33 cellular contexts compared by ENCODE assay signal in genomic region chr1:24205701-24206464, GRCh38. TPM values are rescaled to one million over a fixed set of nuclear protein-coding genes. Genes with fewer than 3 reads are reported as not detected.
A peak's percentile ranks its signal among the peaks of the same experiment; 100 is the strongest.
DNase-seq lines count a peak whose midpoint lies in the region; ATAC-seq, FAIRE-seq and TF ChIP-seq lines count a peak whose summit lies in the region.
"Had no signal": no experiment of that assay in that cellular context is flagged by ENCODE, and none has a peak within 500 bp of the region (broad histone marks: within the 10 kb centered on the region; RNA-seq: fewer than 3 reads in every experiment).

No MANE protein-coding gene starts in this region.

- no peaks in the 10 kb centered on the region for H3K4me1 Mint-ChIP-seq in CD4-positive, alpha-beta T cell (ENCODE audit: low read depth)
- H3K4me1 Mint-ChIP-seq: central memory CD8-positive, alpha-beta T cell had no signal

- no peaks in the 10 kb centered on the region for H3K36me3 Mint-ChIP-seq in CD4-positive, alpha-beta T cell (ENCODE audit: low read depth)
- H3K36me3 Mint-ChIP-seq: CD4-positive, CD25-positive, alpha-beta regulatory T cell had no signal

- H3K4me3 Mint-ChIP-seq in CD4-positive, alpha-beta T cell = no peak overlapping the region
- H3K4me3 Mint-ChIP-seq: activated CD4-positive, alpha-beta memory T cell treated with anti-CD3 and anti-CD28 coated beads, Interleukin-2, amount 10 ng/mL, durations not matched to agents 7 days and 5 days; activated naive CD4-positive, alpha-beta T cell treated with anti-CD3 and anti-CD28 coated beads for 36 hours; CD4-positive, CD25-positive, alpha-beta regulatory T cell; central memory CD8-positive, alpha-beta T cell; nephron progenitor cell had no signal

- no peak for TF ChIP-seq CTCF in PC-3 (conservative IDR thresholded peaks at IDR 0.05; ENCODE audit: low read depth, low read length)
- TF ChIP-seq CTCF in smooth muscle cell (IDR thresholded peaks at IDR 0.05; ENCODE audit: borderline replicate concordance, insufficient read depth, poor library complexity, severe bottlenecking) = no peak
- no peak for TF ChIP-seq CTCF in CD4-positive, alpha-beta T cell (IDR thresholded peaks at IDR 0.05)

- no peak for ATAC-seq in PC-3
- ATAC-seq in GM19328 (IDR thresholded peaks at IDR 0.05; ENCODE audit: unreplicated experiment) = no peak
- ATAC-seq in CD4-positive, alpha-beta T cell (ENCODE audit: poor library complexity) = no peak
- ATAC-seq: A549, left cardiac atrium had no signal

- H3K79me1 ChIP-seq in neuronal stem cell (ENCODE audit: low read depth, low read length) = no peaks in the 10 kb centered on the region

- peak overlapping the region; percentile 31 for H3K18ac ChIP-seq in neuronal stem cell (ENCODE audit: low read length)

- 53 to 57% methylated on average over 14 of the region's 14 CpGs for WGBS in esophagus, 2 donors
- WGBS in neuronal stem cell (ENCODE audit: extremely low coverage in 2 of 2, insufficient read length in 2 of 2, insufficient replicate concordance in 1 of 2), 2 donors = no CpG with 5 or more reads among the region's 14 CpGs
- 85% methylated on average over 9 of the region's 14 CpGs for WGBS in smooth muscle cell (ENCODE audit: low lambda C conversion rate)

- no peaks in the 10 kb centered on the region for H3K27me3 ChIP-seq in PC-3 (ENCODE audit: low read length)
- H3K27me3 ChIP-seq in esophagus (ENCODE audit: control insufficient read depth in 1 of 2, insufficient read depth in 2 of 2, low read length in 2 of 2) = no peaks in the 10 kb centered on the region
- peaks cover 0 to 2% (median 0%) of the 10 kb centered on the region in 3 experiments for H3K27me3 ChIP-seq in neuronal stem cell (ENCODE audit: control insufficient read depth in 3 of 3, insufficient read depth in 3 of 3, low read depth in 1 of 3, low read length in 3 of 3)
- H3K27me3 ChIP-seq in smooth muscle cell (ENCODE audit: low read depth) = no peaks in the 10 kb centered on the region
- no peaks in the 10 kb centered on the region for H3K27me3 ChIP-seq in CD4-positive, alpha-beta T cell (ENCODE audit: control insufficient read depth, insufficient read depth, low read length)
- H3K27me3 ChIP-seq: ovary, uterus had no signal

- TF ChIP-seq POLR2A in GM12891 (IDR thresholded peaks at IDR 0.05; ENCODE audit: low read depth, low read length) = no peak

- no peak overlapping the region for H4K8ac ChIP-seq in neuronal stem cell (ENCODE audit: low read depth, low read length)

- H3K4me1 ChIP-seq in PC-3 (ENCODE audit: insufficient read depth, low read length) (peaks cover 34% of the 10 kb centered on the region), esophagus (ENCODE audit: control insufficient read depth in 2 of 2, insufficient read depth in 2 of 2, low read length in 1 of 2) (peaks cover 0 to 31% of the 10 kb centered on the region in 2 donors), neuronal stem cell (ENCODE audit: control insufficient read depth in 2 of 2, insufficient read depth in 1 of 2, low read depth in 1 of 2, low read length in 2 of 2) (peaks cover 0 to 3% of the 10 kb centered on the region in 2 donors), smooth muscle cell (ENCODE audit: low read depth) (no peaks in the 10 kb centered on the region)

- no peaks in the 10 kb centered on the region for H3K9me2 ChIP-seq in PC-3 (replicated peaks; ENCODE audit: low read length)

- no peak overlapping the region for H2BK120ac ChIP-seq in neuronal stem cell (ENCODE audit: low read depth, low read length)

- H3K27ac Mint-ChIP-seq in CD4-positive, alpha-beta T cell = no peak overlapping the region
- H3K27ac Mint-ChIP-seq: activated CD4-positive, alpha-beta memory T cell treated with anti-CD3 and anti-CD28 coated beads, Interleukin-2, amount 10 ng/mL, durations not matched to agents 7 days and 5 days; activated naive CD4-positive, alpha-beta T cell treated with anti-CD3 and anti-CD28 coated beads for 36 hours; CD4-positive, CD25-positive, alpha-beta regulatory T cell; nephron progenitor cell had no signal

- H3K9ac ChIP-seq in PC-3 (ENCODE audit: low read length) = no peak overlapping the region
- no peak overlapping the region for H3K9ac ChIP-seq in neuronal stem cell (ENCODE audit: low read depth, low read length, poor library complexity)
- H3K9ac ChIP-seq in smooth muscle cell (ENCODE audit: low read depth) = no peak overlapping the region

- POLR2A ChIA-PET in PC-3 (lab: Charles Lee; ENCODE audit: unreplicated experiment) = no interaction called here
- POLR2A ChIA-PET in CD4-positive, alpha-beta T cell (lab: Charles Lee) = no interaction called here

- no peak overlapping the region for H3K4ac ChIP-seq in neuronal stem cell (ENCODE audit: low read length)

- CTCF ChIA-PET in PC-3 (lab: Charles Lee) = no interaction called here
- CTCF ChIA-PET in CD4-positive, alpha-beta T cell (lab: Charles Lee) = interaction anchor here (2.8 kb wide), 1 partner anchor 186 kb away, joined by 14 read pairs; no protein-coding TSS in a partner anchor

- H2AFZ ChIP-seq in PC-3 (ENCODE audit: low read length) (no peak overlapping the region), neuronal stem cell (ENCODE audit: low read length) (no peak overlapping the region), smooth muscle cell (ENCODE audit: low read depth) (no peak overlapping the region)
- H2AFZ ChIP-seq: PC-9 had no signal

- no peaks in the 10 kb centered on the region for H3K9me3 Mint-ChIP-seq in CD4-positive, alpha-beta T cell
- H3K9me3 Mint-ChIP-seq: activated CD4-positive, alpha-beta memory T cell treated with anti-CD3 and anti-CD28 coated beads, Interleukin-2, amount 10 ng/mL, durations not matched to agents 7 days and 5 days; activated naive CD4-positive, alpha-beta T cell treated with anti-CD3 and anti-CD28 coated beads for 36 hours; CD4-positive, CD25-positive, alpha-beta regulatory T cell; central memory CD8-positive, alpha-beta T cell; nephron progenitor cell had no signal

- DNase-seq in GM12891 (ENCODE audit: insufficient read length, low spot score) (no peak), PC-3 (no peak), neuronal stem cell (ENCODE audit: low spot score) (no peak), smooth muscle cell (lab: John Stamatoyannopoulos, UW; ENCODE audit: unreplicated experiment) (no peak), GOT3 (lab: John Stamatoyannopoulos, UW) (no peak)
- DNase-seq in CD4-positive, alpha-beta T cell = no peak
- DNase-seq: activated CD4-positive, alpha-beta memory T cell treated with anti-CD3 and anti-CD28 coated beads, Interleukin-2, amount 10 ng/mL, durations not matched to agents 7 days and 5 days; activated CD4-positive, CD25-positive, alpha-beta regulatory T cell treated with anti-CD3 and anti-CD28 coated beads, Interleukin-2, amount 50 U/mL, for 72 hours; activated CD8-positive, alpha-beta memory T cell treated with anti-CD3 and anti-CD28 coated beads, Interleukin-2, amount 50 U/mL, for 4 hours; activated naive CD4-positive, alpha-beta T cell treated with anti-CD3 and anti-CD28 coated beads for 36 hours; CD4-positive, CD25-positive, alpha-beta regulatory T cell; HCEC 1CT; hippocampal formation; left cardiac atrium; mesenchymal stem cell; NCI-H1092; NCI-H187; NCI-H524 treated with DMSO at 0.1 percent for 48 hours; nephron progenitor cell; ovary; SHP77; stimulated activated CD4-positive, alpha-beta T cell treated with anti-CD3 and anti-CD28 coated beads, Interleukin-1b, Interleukin-23, amount 100 ng/mL, for 48 hours; stimulated activated naive CD4-positive, alpha-beta T cell treated with Interleukin-2 at 50 U/mL for 16 hours; T-helper 2 cell; uterus had no signal

- H3K27ac ChIP-seq in PC-3 (ENCODE audit: low read length) = no peak overlapping the region
- H3K27ac ChIP-seq in esophagus (ENCODE audit: low read depth in 2 of 2, low read length in 1 of 2) = peak overlapping the region; percentile 95 to 96
- H3K27ac ChIP-seq in neuronal stem cell (replicated peaks; ENCODE audit: low read length) = no peak overlapping the region
- no peak overlapping the region for H3K27ac ChIP-seq in smooth muscle cell (ENCODE audit: low read depth)
- H3K27ac ChIP-seq in CD4-positive, alpha-beta T cell (ENCODE audit: low read depth, low read length) = no peak overlapping the region
- H3K27ac ChIP-seq: ovary, PC-9, uterus had no signal

- no TSS peak for BruUV-seq in PC-3 (replicated peaks; lab: Mats Ljungman, UMichigan)

- H3F3A ChIP-seq in PC-3 (ENCODE audit: low read length, unreplicated experiment) = no peaks in the 10 kb centered on the region
- H3F3A ChIP-seq in smooth muscle cell (ENCODE audit: low read depth) = no peaks in the 10 kb centered on the region

- H2AK5ac ChIP-seq in neuronal stem cell (ENCODE audit: low read depth, low read length) = peak overlapping the region; percentile 17

- peak; percentile 72 for FAIRE-seq in GM12891 (lab: Jason Lieb, UNC)
- FAIRE-seq: A549, D721Med, endometrium, small intestine had no signal

- H3K79me2 ChIP-seq in PC-3 (ENCODE audit: low read length) (no peaks in the 10 kb centered on the region), smooth muscle cell (ENCODE audit: low read depth) (no peaks in the 10 kb centered on the region)

- H3K36me3 ChIP-seq in PC-3 (ENCODE audit: low read depth, low read length) = no peaks in the 10 kb centered on the region
- no peaks in the 10 kb centered on the region for H3K36me3 ChIP-seq in esophagus (ENCODE audit: control insufficient read depth in 2 of 2, insufficient read depth in 2 of 2, low read length in 1 of 2)
- H3K36me3 ChIP-seq in neuronal stem cell (replicated peaks in 1 of 2; ENCODE audit: control insufficient read depth in 2 of 2, insufficient read depth in 2 of 2, low read length in 2 of 2) = no peaks in the 10 kb centered on the region
- H3K36me3 ChIP-seq in smooth muscle cell (ENCODE audit: low read depth) = no peaks in the 10 kb centered on the region
- H3K36me3 ChIP-seq: ovary, uterus had no signal

- H2BK12ac ChIP-seq in neuronal stem cell (ENCODE audit: low read length) = no peak overlapping the region

- no peak overlapping the region for H3K23ac ChIP-seq in neuronal stem cell (ENCODE audit: low read depth, low read length, poor library complexity)

- H3K27me3 Mint-ChIP-seq in CD4-positive, alpha-beta T cell = no peaks in the 10 kb centered on the region
- H3K27me3 Mint-ChIP-seq: CD4-positive, CD25-positive, alpha-beta regulatory T cell; central memory CD8-positive, alpha-beta T cell had no signal

- H4K20me1 ChIP-seq in PC-3 (ENCODE audit: low read length) (no peaks in the 10 kb centered on the region), smooth muscle cell (ENCODE audit: low read depth) (no peaks in the 10 kb centered on the region)

- peak overlapping the region; percentile 14 for H3K14ac ChIP-seq in neuronal stem cell (ENCODE audit: low read length)

- no peaks in the 10 kb centered on the region for H3K9me3 ChIP-seq in PC-3 (ENCODE audit: low read length)
- no peaks in the 10 kb centered on the region for H3K9me3 ChIP-seq in esophagus (ENCODE audit: control insufficient read depth in 2 of 2, insufficient read depth in 1 of 2, low read depth in 1 of 2, low read length in 1 of 2)
- no peaks in the 10 kb centered on the region for H3K9me3 ChIP-seq in neuronal stem cell (replicated peaks in 1 of 2; ENCODE audit: control insufficient read depth in 2 of 2, insufficient read depth in 1 of 2, low read depth in 1 of 2, low read length in 2 of 2)
- no peaks in the 10 kb centered on the region for H3K9me3 ChIP-seq in smooth muscle cell (replicated peaks; ENCODE audit: low read depth)
- H3K9me3 ChIP-seq in CD4-positive, alpha-beta T cell (ENCODE audit: control insufficient read depth, low read length) = no peaks in the 10 kb centered on the region
- H3K9me3 ChIP-seq: A549, ovary, uterus had no signal

- intact Hi-C loops in PC-3 (cut with micrococcal nuclease) = no loop called here
- intact Hi-C loops in CD4-positive, alpha-beta T cell (cut with DNase I, micrococcal nuclease) = no loop called here

- H3K4me3 ChIP-seq in PC-3 (ENCODE audit: low read length) = no peak overlapping the region
- H3K4me3 ChIP-seq in esophagus (ENCODE audit: low read depth in 1 of 2, low read length in 2 of 2) = peak overlapping the region in 1 of 2 donors; percentile 7
- H3K4me3 ChIP-seq in neuronal stem cell (ENCODE audit: low read length in 2 of 2) = no peak overlapping the region
- no peak overlapping the region for H3K4me3 ChIP-seq in smooth muscle cell
- H3K4me3 ChIP-seq: A549, ovary, PC-9, uterus had no signal

- H3K4me2 ChIP-seq in PC-3 (ENCODE audit: low read length) (peak overlapping the region; percentile 8; the same call in 1 of the 2 replicates), neuronal stem cell (ENCODE audit: insufficient read depth, low read length, poor library complexity, severe bottlenecking) (no peak overlapping the region), smooth muscle cell (no peak overlapping the region)
- H3K4me2 ChIP-seq: A549, PC-9 had no signal

- H2BK5ac ChIP-seq in neuronal stem cell (ENCODE audit: low read length) = no peak overlapping the region

- H4K91ac ChIP-seq in neuronal stem cell (ENCODE audit: low read depth, low read length, poor library complexity) = no peak overlapping the region

- H2BK15ac ChIP-seq in neuronal stem cell (ENCODE audit: low read length) = peak overlapping the region; percentile 30

RNA-seq across cellular contexts. Expression of gene IFNLR1, which starts 18.8 kb away (rescaled TPM):
- 2.3 TPM for polyA plus RNA-seq in GM12891 (2012; ENCODE audit: low read depth, missing spikeins)
- total RNA-seq in PC-3 (2014; rRNA removed) = 8.9 and 9.5 TPM in 2 replicates
- polyA plus RNA-seq in esophagus = 1 to 10 TPM; 2.2 to 2.9 TPM
- polyA plus RNA-seq in neuronal stem cell (2013, experiment 1 of 2) = 0.45 TPM
- 0.69 TPM for polyA plus RNA-seq in neuronal stem cell (2013, experiment 2 of 2)
- 0.58 and 0.67 TPM in 2 replicates for total RNA-seq in smooth muscle cell
- 0.25 and 2.9 TPM in 2 replicates for polyA plus RNA-seq in smooth muscle cell
- total RNA-seq in CD4-positive, alpha-beta T cell = 1 to 10 TPM; 1.2 to 1.3 TPM

Comparison
In these comparisons a context has a peak if more than half of its experiments do, and no peak if none do; other contexts are left out.
1. H3K27ac ChIP-seq: peak in esophagus (2 of 2); none in PC-3 (single experiment), neuronal stem cell (single experiment), smooth muscle cell (single experiment) and CD4-positive, alpha-beta T cell (single experiment).